In genomic region chr20:2799688-2800589, GRCh38 we compare ENCODE assay signal across 8 cellular contexts. TPM values are rescaled to one million over a fixed set of nuclear protein-coding genes. Genes with fewer than 3 reads are reported as not detected.
DNase-seq lines count a peak whose midpoint lies in the region; ATAC-seq and TF ChIP-seq lines count a peak whose summit lies in the region.

No MANE protein-coding gene starts in this region.

- DNase-seq in cardiac fibroblast (ENCODE audit: low read depth in 2 of 2) (no peak), mucosa of descending colon (no peak), NCI-H526 (lab: John Stamatoyannopoulos, UW) (no peak), NCI-H1092 (lab: John Stamatoyannopoulos, UW) (no peak)

- peaks cover 16% of the 10 kb centered on the region for H3K4me1 ChIP-seq in mucosa of descending colon (ENCODE audit: low read depth)

- intact Hi-C loops in mucosa of descending colon (cut with DNase I, micrococcal nuclease): no loop called here

- H3K9me3 ChIP-seq in mucosa of descending colon: no peaks in the 10 kb centered on the region

- H3K4me3 ChIP-seq in cardiac fibroblast (replicated peaks in 1 of 2; ENCODE audit: low read depth in 2 of 2, low read length in 2 of 2) (peak overlapping the region; percentile 24 to 50), mucosa of descending colon (no peak overlapping the region)

- ATAC-seq in GM18511 (IDR thresholded peaks at IDR 0.05; ENCODE audit: unreplicated experiment) (peak; percentile 30), HG03280 (IDR thresholded peaks at IDR 0.05; ENCODE audit: unreplicated experiment) (peak; percentile 21), mucosa of descending colon (peak; percentile 26), GM18870 (IDR thresholded peaks at IDR 0.05; ENCODE audit: unreplicated experiment) (no peak), HG02884 (IDR thresholded peaks at IDR 0.05; ENCODE audit: unreplicated experiment) (no peak)

- TF ChIP-seq CTCF in cardiac fibroblast (IDR thresholded peaks at IDR 0.05; ENCODE audit: low read depth, low read length): no peak
- no peak for TF ChIP-seq CTCF in mucosa of descending colon (IDR thresholded peaks at IDR 0.05)

- H3K36me3 ChIP-seq in mucosa of descending colon (ENCODE audit: low read depth): no peaks in the 10 kb centered on the region

RNA-seq across cellular contexts. Expression of gene CPXM1, which starts 0.5 kb away (rescaled TPM):
- 1 to 10 TPM in 2 of 3 donors, not detected in 1; 1.7 to 7.1 TPM for total RNA-seq in mucosa of descending colon

RNA-seq across cellular contexts. Expression of gene C20orf141, which starts 14.8 kb away (rescaled TPM):
- total RNA-seq in mucosa of descending colon: not detected

RNA-seq across cellular contexts. Expression of gene TMEM239, which starts 16.2 kb away (rescaled TPM):
- total RNA-seq in mucosa of descending colon: not detected

RNA-seq across cellular contexts. Expression of gene PCED1A, which starts 40.5 kb away (rescaled TPM):
- 10 to 100 TPM; 21.1 to 35.0 (median 29.6) TPM for total RNA-seq in mucosa of descending colon

RNA-seq across cellular contexts. Expression of gene VPS16, which starts 40.6 kb away (rescaled TPM):
- total RNA-seq in mucosa of descending colon: 10 to 100 TPM; 36.9 to 52.0 (median 38.5) TPM

Comparison
In these comparisons a context has a peak if more than half of its experiments do, and no peak if none do; other contexts are left out.
1. ATAC-seq: peak in GM18511 (single experiment), HG03280 (single experiment) and mucosa of descending colon (single experiment); none in GM18870 (single experiment) and HG02884 (single experiment).